In genomic region chr4:113718252-113718651, GRCh38 we compare ENCODE assay signal across 27 cellular contexts.
"Had no signal": no experiment of that assay in that cellular context is flagged by ENCODE, and none has a peak within 500 bp of the region (broad histone marks: within the 10 kb centered on the region; RNA-seq: fewer than 3 reads in every experiment).

No MANE protein-coding gene starts in this region.

- H3K4me1 ChIP-seq: pancreas, prostate gland, vagina had no signal

- H3K27ac ChIP-seq: left ventricle myocardium inferior, pancreas, prostate gland, skin epidermis, tibial nerve, vagina had no signal

- FAIRE-seq: pancreas had no signal

- H3K27me3 ChIP-seq: pancreas, tibial nerve, vagina had no signal

- H3K9me3 Mint-ChIP-seq: immature natural killer cell; mesothelial cell of epicardium; naive B cell; natural killer cell; stimulated activated effector memory CD8-positive, alpha-beta T cell treated with anti-CD3 and anti-CD28 coated beads, Interleukin-12 subunit alpha, Interleukin-12 subunit beta, amount 100 ng/mL, for 72 hours; stimulated activated naive CD8-positive, alpha-beta T cell treated with anti-CD3 and anti-CD28 coated beads, Interleukin-15, amount 100 ng/mL, for 72 hours had no signal

- H3K27ac Mint-ChIP-seq: immature natural killer cell; mesothelial cell of epicardium; natural killer cell; stimulated activated effector memory CD8-positive, alpha-beta T cell treated with anti-CD3 and anti-CD28 coated beads, Interleukin-12 subunit alpha, Interleukin-12 subunit beta, amount 100 ng/mL, for 72 hours; stimulated activated naive CD8-positive, alpha-beta T cell treated with anti-CD3 and anti-CD28 coated beads, Interleukin-15, amount 100 ng/mL, for 72 hours; type B pancreatic cell had no signal

- DNase-seq: hypothalamus; immature natural killer cell; left ventricle myocardium inferior; mesendoderm; naive B cell; natural killer cell; nucleus accumbens; pancreas; posterior cingulate gyrus; retina; right cardiac atrium; stimulated activated CD4-positive, alpha-beta T cell treated with anti-CD3 and anti-CD28 coated beads, Interleukin-12 subunit alpha, Interleukin-12 subunit beta, amount 100 ng/mL, for 4 hours; stimulated activated CD4-positive, alpha-beta T cell treated with anti-CD3 and anti-CD28 coated beads, Interleukin-15, amount 100 ng/mL, for 24 hours; stimulated activated CD4-positive, alpha-beta T cell treated with anti-CD3 and anti-CD28 coated beads, Interleukin-2, amount 100 ng/mL, for 24 hours; stimulated activated CD4-positive, alpha-beta T cell treated with anti-CD3 and anti-CD28 coated beads, Interleukin-4, amount 100 ng/mL, for 24 hours; stimulated activated naive CD4-positive, alpha-beta T cell treated with Interleukin-2 at 50 U/mL for 16 hours; stimulated activated naive CD8-positive, alpha-beta T cell treated with anti-CD3 and anti-CD28 coated beads, Interleukin-15, amount 100 ng/mL, for 72 hours; substantia nigra had no signal

- H3K4me3 ChIP-seq: left ventricle myocardium inferior, lung, pancreas, prostate gland, skin epidermis, tibial nerve, vagina had no signal

- ATAC-seq: natural killer cell; pancreas; right cardiac atrium; sciatic nerve; stimulated activated effector memory CD8-positive, alpha-beta T cell treated with anti-CD3 and anti-CD28 coated beads, Interleukin-12 subunit alpha, Interleukin-12 subunit beta, amount 100 ng/mL, for 72 hours; stimulated activated naive CD8-positive, alpha-beta T cell treated with anti-CD3 and anti-CD28 coated beads, Interleukin-15, amount 100 ng/mL, for 72 hours had no signal

- H3K27me3 Mint-ChIP-seq: naive B cell; stimulated activated naive CD8-positive, alpha-beta T cell treated with anti-CD3 and anti-CD28 coated beads, Interleukin-15, amount 100 ng/mL, for 72 hours; type B pancreatic cell had no signal

- H3K4me3 Mint-ChIP-seq: immature natural killer cell; mesothelial cell of epicardium; naive B cell; natural killer cell; stimulated activated effector memory CD8-positive, alpha-beta T cell treated with anti-CD3 and anti-CD28 coated beads, Interleukin-12 subunit alpha, Interleukin-12 subunit beta, amount 100 ng/mL, for 72 hours; stimulated activated naive CD8-positive, alpha-beta T cell treated with anti-CD3 and anti-CD28 coated beads, Interleukin-15, amount 100 ng/mL, for 72 hours; type B pancreatic cell had no signal
